8 cellular contexts compared by ENCODE assay signal in genomic region chr10:28250782-28251181, GRCh38. TPM values are rescaled to one million over a fixed set of nuclear protein-coding genes. Genes with fewer than 3 reads are reported as not detected.
A peak's percentile ranks its signal among the peaks of the same experiment; 100 is the strongest.
DNase-seq lines count a peak whose midpoint lies in the region; ATAC-seq, FAIRE-seq and TF ChIP-seq lines count a peak whose summit lies in the region.
"Had no signal": no experiment of that assay in that cellular context is flagged by ENCODE, and none has a peak within 500 bp of the region (broad histone marks: within the 10 kb centered on the region; RNA-seq: fewer than 3 reads in every experiment).

No MANE protein-coding gene starts in this region.

- no peaks in the 10 kb centered on the region for H3K9me3 ChIP-seq in endothelial cell of umbilical vein (replicated peaks; ENCODE audit: control insufficient read depth, insufficient read depth, low read length)
- no peaks in the 10 kb centered on the region for H3K9me3 ChIP-seq in pancreas

- H3K36me3 ChIP-seq in endothelial cell of umbilical vein (ENCODE audit: control insufficient read depth in 2 of 2, extremely low read depth in 1 of 2, insufficient read depth in 2 of 2, low read length in 2 of 2) (no peaks in the 10 kb centered on the region), pancreas (no peaks in the 10 kb centered on the region)

- no peaks in the 10 kb centered on the region for H3K79me2 ChIP-seq in endothelial cell of umbilical vein (ENCODE audit: control insufficient read depth, insufficient read depth, low read length)

- H3K27me3 ChIP-seq in endothelial cell of umbilical vein (ENCODE audit: control insufficient read depth in 2 of 2, insufficient read depth in 2 of 2, low read length in 2 of 2) (peaks cover 7% of the 10 kb centered on the region in 2 experiments), pancreas (no peaks in the 10 kb centered on the region)

- H3K27ac ChIP-seq in endothelial cell of umbilical vein (ENCODE audit: insufficient read depth, low read depth, low read length) (no peak overlapping the region), pancreas (no peak overlapping the region)
- H3K27ac ChIP-seq: SK-N-MC had no signal

- DNase-seq in ELR (ENCODE audit: low read depth): peak; percentile 50
- peak; percentile 5 for DNase-seq in NB4 (ENCODE audit: low read depth)
- peak; percentile 22 for DNase-seq in endothelial cell of umbilical vein (ENCODE audit: low read depth, low spot score)
- no peak for DNase-seq in pancreas
- DNase-seq in NCI-H128 (lab: John Stamatoyannopoulos, UW; ENCODE audit: unreplicated experiment): no peak
- no peak for DNase-seq in COR-L47 (lab: John Stamatoyannopoulos, UW)

- H2AFZ ChIP-seq in endothelial cell of umbilical vein (ENCODE audit: low read depth, low read length): no peak overlapping the region

- FAIRE-seq in endothelial cell of umbilical vein (lab: Jason Lieb, UNC) (peak; percentile 37), pancreas (lab: Jason Lieb, UNC) (peak; percentile 97)

- TF ChIP-seq CTCF in NB4 (IDR thresholded peaks at IDR 0.05; ENCODE audit: low read depth, low read length): no peak
- TF ChIP-seq CTCF in endothelial cell of umbilical vein (IDR thresholded peaks at IDR 0.05; ENCODE audit: extremely low read depth in 1 of 2, insufficient read depth in 1 of 2, low read depth in 1 of 2, low read length in 2 of 2): peak; percentile 15 to 19
- TF ChIP-seq CTCF in pancreas (IDR thresholded peaks at IDR 0.05): peak in 3 of 4 donors; percentile 37 to 58 (median 37)

- POLR2A ChIA-PET in endothelial cell of umbilical vein (lab: Charles Lee): no interaction called here

- H3K4me2 ChIP-seq in endothelial cell of umbilical vein (ENCODE audit: insufficient read depth, low read length): no peak overlapping the region

- peak; percentile 49 to 81 (median 70) for ATAC-seq in pancreas
- ATAC-seq in HG03175 (IDR thresholded peaks at IDR 0.05; ENCODE audit: unreplicated experiment): no peak

- H4K20me1 ChIP-seq in endothelial cell of umbilical vein (replicated peaks; ENCODE audit: control insufficient read depth, extremely low read depth, insufficient read depth, low read length): no peaks in the 10 kb centered on the region

- H3K9me1 ChIP-seq in endothelial cell of umbilical vein (replicated peaks; ENCODE audit: control insufficient read depth, extremely low read depth, insufficient read depth, low read length): no peaks in the 10 kb centered on the region

- H3K4me1 ChIP-seq in endothelial cell of umbilical vein (ENCODE audit: control insufficient read depth, extremely low read depth, insufficient read depth, low read length) (no peaks in the 10 kb centered on the region), pancreas (peaks cover 0 to 12% (median 5%) of the 10 kb centered on the region in 3 donors)

- intact Hi-C loops in endothelial cell of umbilical vein (cut with micrococcal nuclease) (loop anchor here (1.0 kb wide), 1 partner anchor 132 kb away; no protein-coding TSS in a partner anchor), pancreas (cut with DNase I) (loop anchor here in 1 of 3 donors (5.0 kb wide), 1 partner anchor 132 kb away; no protein-coding TSS in a partner anchor)

- no TSS peak for BruUV-seq in endothelial cell of umbilical vein (replicated peaks; lab: Mats Ljungman, UMichigan)

- CTCF ChIA-PET in endothelial cell of umbilical vein (lab: Charles Lee): interaction anchor here (0.6 to 5.5 kb wide), 15 partner anchors 8 to 589 kb away, joined by 3 to 83 read pairs (median 4); partner anchors contain the start of gene MPP7

- H3K9ac ChIP-seq in endothelial cell of umbilical vein (replicated peaks; ENCODE audit: extremely low read depth, insufficient read depth, low read length): no peak overlapping the region

- TF ChIP-seq POLR2A in NB4 (IDR thresholded peaks at IDR 0.05; ENCODE audit: extremely low read depth, insufficient read length): no peak
- TF ChIP-seq POLR2A in endothelial cell of umbilical vein (IDR thresholded peaks at IDR 0.05; ENCODE audit: low read depth, low read length): no peak

- dilution Hi-C loops in endothelial cell of umbilical vein (cut with MboI; ENCODE audit: extremely low pct_ligation_motif_present, low sequenced_read_pairs): no loop called here

- H3K4me3 ChIP-seq in NB4 (ENCODE audit: low read depth, low read length) (no peak overlapping the region), endothelial cell of umbilical vein (replicated peaks in 1 of 3; ENCODE audit: insufficient read depth in 1 of 3, low read depth in 1 of 3, low read length in 3 of 3) (no peak overlapping the region), pancreas (no peak overlapping the region)
- H3K4me3 ChIP-seq: SK-N-MC had no signal

TF ChIP-seq in endothelial cell of umbilical vein, 7 proteins besides CTCF, POLR2A, EP300 and RAD21:
- no peak for TF ChIP-seq FOS (IDR thresholded peaks at IDR 0.05; ENCODE audit: borderline replicate concordance, insufficient read depth, low read length)
TF ChIP-seq in endothelial cell of umbilical vein: peak in this region for 0.

RNA-seq across cellular contexts. Expression of gene MPP7, which starts 52.1 kb away (rescaled TPM):
- total RNA-seq in endothelial cell of umbilical vein: 0.73 and 1.0 TPM in 2 replicates
- polyA plus RNA-seq in endothelial cell of umbilical vein: 0.08 and 0.17 TPM in 2 replicates
- polyA plus RNA-seq in endothelial cell of umbilical vein (2011; cell fraction: cytosol; rRNA removed): 0.11 and 0.12 TPM in 2 replicates
- polyA plus RNA-seq in endothelial cell of umbilical vein (2011; cell fraction: nucleus; rRNA removed): 0.17 and 0.22 TPM in 2 replicates
- polyA plus RNA-seq in endothelial cell of umbilical vein (2012): 0.11 and 0.13 TPM in 2 replicates
- polyA minus RNA-seq in endothelial cell of umbilical vein: 1.3 and 1.7 TPM in 2 replicates
- 6.6 TPM for polyA minus RNA-seq in endothelial cell of umbilical vein (2011; cell fraction: cytosol; rRNA and poly(A)+ RNA removed)
- 0.53 and 1.2 TPM in 2 replicates for polyA minus RNA-seq in endothelial cell of umbilical vein (2011; cell fraction: nucleus; rRNA and poly(A)+ RNA removed)
- 10 to 100 TPM; 13.3 to 21.6 (median 16.0) TPM for total RNA-seq in pancreas
- polyA plus RNA-seq in pancreas: 1 to 10 TPM; 2.8 to 5.0 TPM

Comparison
In these comparisons a context has a peak if more than half of its experiments do, and no peak if none do; other contexts are left out.
1. DNase-seq: peak in ELR (single experiment), NB4 (single experiment) and endothelial cell of umbilical vein (single experiment); none in pancreas (0 of 6), NCI-H128 (single experiment) and COR-L47 (single experiment).